Comparison of ENCODE assay signal across 16 cellular contexts in genomic region chr22:38065539-38065938, GRCh38. TPM values are rescaled to one million over a fixed set of nuclear protein-coding genes. Genes with fewer than 3 reads are reported as not detected.
DNase-seq lines count a peak whose midpoint lies in the region; ATAC-seq and TF ChIP-seq lines count a peak whose summit lies in the region.
"Had no signal": no experiment of that assay in that cellular context is flagged by ENCODE, and none has a peak within 500 bp of the region (broad histone marks: within the 10 kb centered on the region; RNA-seq: fewer than 3 reads in every experiment).

No MANE protein-coding gene starts in this region.

- H3K4me1 Mint-ChIP-seq in T-helper 2 cell treated with Interferon-gamma antibody and Interleukin-4, amounts not matched to agents 5 μg/mL and 100 μg/mL, for 36 hours (ENCODE audit: low read depth) = no peaks in the 10 kb centered on the region
- peaks cover 2% of the 10 kb centered on the region for H3K4me1 Mint-ChIP-seq in CD8-positive, alpha-beta T cell (ENCODE audit: low read depth)
- H3K4me1 Mint-ChIP-seq: GM23338 had no signal

- peaks cover 42% of the 10 kb centered on the region for H3K36me3 ChIP-seq in RWPE2 (ENCODE audit: low read depth)
- peaks cover 11 to 17% of the 10 kb centered on the region in 2 donors for H3K36me3 ChIP-seq in prostate gland
- peaks cover 5% of the 10 kb centered on the region for H3K36me3 ChIP-seq in CD8-positive, alpha-beta T cell (ENCODE audit: insufficient read depth, low read length)

- no peaks in the 10 kb centered on the region for H3K27me3 Mint-ChIP-seq in T-helper 2 cell treated with Interferon-gamma antibody and Interleukin-4, amounts not matched to agents 5 μg/mL and 100 μg/mL, for 36 hours (ENCODE audit: low read depth)
- no peaks in the 10 kb centered on the region for H3K27me3 Mint-ChIP-seq in CD8-positive, alpha-beta T cell (ENCODE audit: low read depth)
- H3K27me3 Mint-ChIP-seq: B cell; CD8-positive, alpha-beta memory T cell had no signal

- H3K27me3 ChIP-seq in RWPE2 (ENCODE audit: insufficient read depth, poor library complexity, severe bottlenecking) (no peaks in the 10 kb centered on the region), prostate gland (replicated peaks; ENCODE audit: insufficient read depth) (no peaks in the 10 kb centered on the region)
- H3K27me3 ChIP-seq in CD8-positive, alpha-beta T cell (ENCODE audit: insufficient read depth, low read length) = no peaks in the 10 kb centered on the region

- no peak overlapping the region for H3K4me3 Mint-ChIP-seq in T-helper 2 cell treated with Interferon-gamma antibody and Interleukin-4, amounts not matched to agents 5 μg/mL and 100 μg/mL, for 36 hours
- no peak overlapping the region for H3K4me3 Mint-ChIP-seq in CD8-positive, alpha-beta T cell
- H3K4me3 Mint-ChIP-seq: B cell, CD14-positive monocyte, GM23338 had no signal

- POLR2A ChIA-PET in CD8-positive, alpha-beta T cell (lab: Charles Lee) = interaction anchor here (0.6 kb wide), 1 partner anchor 1417 kb away, joined by 3 read pairs; no protein-coding TSS in a partner anchor

- no peak overlapping the region for H3K27ac Mint-ChIP-seq in T-helper 2 cell treated with Interferon-gamma antibody and Interleukin-4, amounts not matched to agents 5 μg/mL and 100 μg/mL, for 36 hours
- H3K27ac Mint-ChIP-seq in CD8-positive, alpha-beta T cell = no peak overlapping the region
- H3K27ac Mint-ChIP-seq: B cell, GM23338 had no signal

- 93% methylated on average over 8 of the region's 8 CpGs for WGBS in prostate gland

- intact Hi-C loops in prostate gland (cut with DNase I) = no loop called here
- intact Hi-C loops in CD8-positive, alpha-beta T cell (cut with DNase I, micrococcal nuclease) = no loop called here

- peak; percentile 49 for DNase-seq in RWPE2 (ENCODE audit: low spot score)
- no peak for DNase-seq in prostate gland (ENCODE audit: low spot score)
- DNase-seq in T-helper 2 cell treated with Interferon-gamma antibody and Interleukin-4, amounts not matched to agents 5 μg/mL and 100 μg/mL, for 36 hours (ENCODE audit: low spot score) = no peak
- DNase-seq in CD8-positive, alpha-beta T cell = no peak
- DNase-seq in hypothalamus (lab: John Stamatoyannopoulos, UW) = no peak
- DNase-seq: Caco-2; CD8-positive, alpha-beta memory T cell; DND-41; GDM1 had no signal

- H3K9me3 Mint-ChIP-seq in T-helper 2 cell treated with Interferon-gamma antibody and Interleukin-4, amounts not matched to agents 5 μg/mL and 100 μg/mL, for 36 hours = no peaks in the 10 kb centered on the region
- H3K9me3 Mint-ChIP-seq in CD8-positive, alpha-beta T cell = no peaks in the 10 kb centered on the region
- H3K9me3 Mint-ChIP-seq: CD8-positive, alpha-beta memory T cell; GM23338 had no signal

- H3K9me3 ChIP-seq in RWPE2 (ENCODE audit: severe bottlenecking) (no peaks in the 10 kb centered on the region), prostate gland (no peaks in the 10 kb centered on the region)
- H3K9me3 ChIP-seq in CD8-positive, alpha-beta T cell (ENCODE audit: low read length) = no peaks in the 10 kb centered on the region
- H3K9me3 ChIP-seq: Caco-2 had no signal

- H3K36me3 Mint-ChIP-seq in T-helper 2 cell treated with Interferon-gamma antibody and Interleukin-4, amounts not matched to agents 5 μg/mL and 100 μg/mL, for 36 hours (ENCODE audit: low read depth) = no peaks in the 10 kb centered on the region
- peaks cover 69% of the 10 kb centered on the region for H3K36me3 Mint-ChIP-seq in CD8-positive, alpha-beta T cell

- ATAC-seq in RWPE2 (ENCODE audit: low read depth) = no peak
- no peak for ATAC-seq in CD8-positive, alpha-beta T cell
- ATAC-seq: GM23338 had no signal

- TF ChIP-seq CTCF in RWPE2 (IDR thresholded peaks at IDR 0.05; ENCODE audit: poor library complexity, severe bottlenecking) (no peak), prostate gland (IDR thresholded peaks at IDR 0.05) (no peak)
- no peak for TF ChIP-seq CTCF in CD8-positive, alpha-beta T cell (IDR thresholded peaks at IDR 0.05)

- H3K4me3 ChIP-seq in RWPE2 (ENCODE audit: severe bottlenecking) (no peak overlapping the region), prostate gland (no peak overlapping the region)
- H3K4me3 ChIP-seq in CD8-positive, alpha-beta T cell (ENCODE audit: low read depth, low read length) = no peak overlapping the region
- H3K4me3 ChIP-seq: GM23338 had no signal

- no peak overlapping the region for H3K27ac ChIP-seq in RWPE2 (ENCODE audit: poor library complexity, severe bottlenecking)
- H3K27ac ChIP-seq in cingulate gyrus (ENCODE audit: low read depth, low read length) = peak overlapping the region; percentile 71
- peak overlapping the region; percentile 16 to 95 for H3K27ac ChIP-seq in prostate gland
- peak overlapping the region; percentile 89 for H3K27ac ChIP-seq in temporal lobe (ENCODE audit: low read depth, low read length)
- H3K27ac ChIP-seq in CD8-positive, alpha-beta T cell (ENCODE audit: low read depth, low read length) = no peak overlapping the region

- H3K4me1 ChIP-seq in RWPE2 (ENCODE audit: insufficient read depth, poor library complexity, severe bottlenecking) (no peaks in the 10 kb centered on the region), prostate gland (replicated peaks) (peaks cover 17% of the 10 kb centered on the region)
- no peaks in the 10 kb centered on the region for H3K4me1 ChIP-seq in CD8-positive, alpha-beta T cell (ENCODE audit: insufficient read depth, low read length)
- H3K4me1 ChIP-seq: Caco-2 had no signal

- no peak for TF ChIP-seq POLR2A in prostate gland (IDR thresholded peaks at IDR 0.05)

- CTCF ChIA-PET in CD8-positive, alpha-beta T cell (lab: Charles Lee) = interaction anchor here (0.9 to 3.7 kb wide), 2 partner anchors 12 to 49 kb away, joined by 3 to 19 read pairs; no protein-coding TSS in a partner anchor

RNA-seq across cellular contexts. Expression of gene PICK1, which starts 8.3 kb away (rescaled TPM):
- 100 to 1,000 TPM in 1 of 2 donors, 10 to 100 TPM in 1; 90.0 to 114 TPM for total RNA-seq in prostate gland
- total RNA-seq in temporal lobe = 21.6 TPM
- 10 to 100 TPM; 23.1 to 24.8 TPM for total RNA-seq in CD8-positive, alpha-beta T cell

RNA-seq across cellular contexts. Expression of gene SLC16A8, which starts 18.4 kb away (rescaled TPM):
- total RNA-seq in prostate gland = under 1 TPM; 0.28 to 0.59 TPM
- 1.2 TPM for total RNA-seq in temporal lobe
- not detected for total RNA-seq in CD8-positive, alpha-beta T cell
- total RNA-seq: B cell, Caco-2, H7, HT-29 had no signal

RNA-seq across cellular contexts. Expression of gene BAIAP2L2, which starts 44.9 kb away (rescaled TPM):
- total RNA-seq in prostate gland = 1 to 10 TPM in 1 of 2 donors, under 1 TPM in 1; 0.14 to 5.5 TPM
- 0.25 TPM for total RNA-seq in temporal lobe
- total RNA-seq in CD8-positive, alpha-beta T cell = under 1 TPM; 0.60 to 0.61 TPM

Comparison
In these comparisons a context has a peak if more than half of its experiments do, and no peak if none do; other contexts are left out.
1. H3K27ac ChIP-seq: peak in cingulate gyrus (single experiment), prostate gland (2 of 2) and temporal lobe (single experiment); none in RWPE2 (single experiment) and CD8-positive, alpha-beta T cell (single experiment).